14 cellular contexts compared by ENCODE assay signal in genomic region chr11:117829369-117829725, GRCh38. TPM values are rescaled to one million over a fixed set of nuclear protein-coding genes. Genes with fewer than 3 reads are reported as not detected.
A peak's percentile ranks its signal among the peaks of the same experiment; 100 is the strongest.
DNase-seq lines count a peak whose midpoint lies in the region; ATAC-seq, FAIRE-seq and TF ChIP-seq lines count a peak whose summit lies in the region.
"Had no signal": no experiment of that assay in that cellular context is flagged by ENCODE, and none has a peak within 500 bp of the region (broad histone marks: within the 10 kb centered on the region; RNA-seq: fewer than 3 reads in every experiment).

No MANE protein-coding gene starts in this region.

- BruUV-seq in HepG2 (replicated peaks; lab: Mats Ljungman, UMichigan), result no TSS peak

- peak; percentile 21 to 26 for DNase-seq in activated T-cell treated with anti-CD3 and anti-CD28 coated beads, Interleukin-2, amount 50 U/mL, for 48 hours
- DNase-seq in activated T-cell treated with anti-CD3 and anti-CD28 coated beads for 4 hours (no peak), HepG2 (ENCODE audit: low spot score) (no peak), transverse colon (peak; percentile 7), NCI-H748 (lab: John Stamatoyannopoulos, UW; ENCODE audit: unreplicated experiment) (no peak), globus pallidus (ENCODE audit: low spot score) (no peak)
- DNase-seq: KBM-7, NCI-H2081 had no signal

- H3K36me3 ChIP-seq in HepG2 (replicated peaks in 1 of 2; ENCODE audit: control insufficient read depth in 1 of 2, insufficient read depth in 2 of 2, low read length in 2 of 2), result no peaks in the 10 kb centered on the region
- no peaks in the 10 kb centered on the region for H3K36me3 ChIP-seq in transverse colon
- H3K36me3 ChIP-seq: uterus had no signal

- in situ Hi-C loops in HepG2 (cut with HindIII; ENCODE audit: extremely low pct_ligation_motif_present, low pct_unique_long_range_greater_than_20kb) (no loop called here), transverse colon (cut with MboI; ENCODE audit: low pct_ligation_motif_present in 1 of 4, low pct_unique_long_range_greater_than_20kb in 1 of 4, low sequenced_read_pairs in 3 of 4) (no loop called here)

- no peaks in the 10 kb centered on the region for H4K20me1 ChIP-seq in HepG2 (ENCODE audit: insufficient read depth, low read length)

- CTCF ChIA-PET in HepG2 (lab: Yijun Ruan, JAX; ENCODE audit: low intra/inter-chr PET ratio, low total read pairs), result no interaction called here

- TF ChIP-seq RAD21 in HepG2 (CRISPR knock-in tag; IDR thresholded peaks at IDR 0.05), result no peak

- H2AFZ ChIP-seq in HepG2 (ENCODE audit: low read length), result no peak overlapping the region

- POLR2A ChIA-PET in HepG2 (lab: Yijun Ruan, JAX), result no interaction called here

- H3K4me2 ChIP-seq in HepG2 (ENCODE audit: low read depth, low read length), result peak overlapping the region; percentile 40

- no peak overlapping the region for H3K9ac ChIP-seq in HepG2 (ENCODE audit: insufficient read depth, low read depth, low read length)

- H3K9me3 Mint-ChIP-seq in activated naive CD8-positive, alpha-beta T cell (ENCODE audit: low read depth), result no peaks in the 10 kb centered on the region
- H3K9me3 Mint-ChIP-seq: T-helper 2 cell treated with Interferon-gamma antibody and Interleukin-4, amounts not matched to agents 5 μg/mL and 100 μg/mL, for 36 hours had no signal

- TF ChIP-seq POLR2A in HepG2 (IDR thresholded peaks at IDR 0.05; ENCODE audit: insufficient read depth in 1 of 2, low read depth in 2 of 2, low read length in 2 of 2) (no peak), transverse colon (IDR thresholded peaks at IDR 0.05) (no peak)

- H3K27me3 ChIP-seq in HepG2 (ENCODE audit: control insufficient read depth in 1 of 2, insufficient read depth in 2 of 2, low read length in 2 of 2) (peaks cover 4 to 27% of the 10 kb centered on the region in 2 experiments; a peak in 4 of 5 replicates), transverse colon (no peaks in the 10 kb centered on the region)
- H3K27me3 ChIP-seq: uterus had no signal

- H3K9me3 ChIP-seq in HepG2 (ENCODE audit: low read length), result no peaks in the 10 kb centered on the region
- H3K9me3 ChIP-seq in transverse colon, result no peaks in the 10 kb centered on the region
- H3K9me3 ChIP-seq: uterus had no signal

- H3K36me3 Mint-ChIP-seq in activated naive CD8-positive, alpha-beta T cell, result no peaks in the 10 kb centered on the region

- H3K4me1 ChIP-seq in HepG2 (ENCODE audit: insufficient read depth, low read length) (peaks cover 84% of the 10 kb centered on the region), transverse colon (peaks cover 4 to 47% (median 8%) of the 10 kb centered on the region in 4 donors)
- H3K4me1 ChIP-seq: uterus had no signal

- no peak overlapping the region for H3K27ac Mint-ChIP-seq in activated naive CD8-positive, alpha-beta T cell

- ATAC-seq in HepG2 (no peak), HG02610 (IDR thresholded peaks at IDR 0.05; ENCODE audit: unreplicated experiment) (no peak)

- TF ChIP-seq CTCF in HepG2 (CRISPR knock-in tag; IDR thresholded peaks at IDR 0.05) (no peak), transverse colon (IDR thresholded peaks at IDR 0.05) (no peak)

- FAIRE-seq in HepG2 (lab: Jason Lieb, UNC), result no peak

- intact Hi-C loops in HepG2 (cut with micrococcal nuclease; ENCODE audit: unreplicated experiment) (no loop called here), transverse colon (cut with DNase I; ENCODE audit: low total_unique reads) (no loop called here)

- TF ChIP-seq EP300 in HepG2 (IDR thresholded peaks at IDR 0.05; ENCODE audit: low read depth in 2 of 2, low read length in 2 of 2), result no peak
- no peak for TF ChIP-seq EP300 in HepG2 (CRISPR knock-in tag; IDR thresholded peaks at IDR 0.05; ENCODE audit: borderline replicate concordance)
- TF ChIP-seq EP300 in transverse colon (IDR thresholded peaks at IDR 0.05; ENCODE audit: low read depth), result no peak

- H3K4me3 Mint-ChIP-seq in activated naive CD8-positive, alpha-beta T cell, result peak overlapping the region; percentile 17
- H3K4me3 Mint-ChIP-seq: T-helper 2 cell treated with Interferon-gamma antibody and Interleukin-4, amounts not matched to agents 5 μg/mL and 100 μg/mL, for 36 hours had no signal

- peaks cover 64% of the 10 kb centered on the region for H3K4me1 Mint-ChIP-seq in activated naive CD8-positive, alpha-beta T cell (ENCODE audit: low read depth)

- 36% methylated on average over 5 of the region's 7 CpGs for WGBS in HepG2 (ENCODE audit: low lambda C conversion rate)
- 73% methylated on average over 7 of the region's 7 CpGs; no CpG with 5 or more reads in 1 of the 2 donors for WGBS in transverse colon (ENCODE audit: low coverage in 1 of 2), 2 donors

- no peaks in the 10 kb centered on the region for H3K79me2 ChIP-seq in HepG2 (ENCODE audit: insufficient read depth, low read length)

- H3K27me3 Mint-ChIP-seq in activated naive CD8-positive, alpha-beta T cell, result no peaks in the 10 kb centered on the region

- H3K27ac ChIP-seq in HepG2 (ENCODE audit: extremely low read length, insufficient read depth, low read length), result no peak overlapping the region
- H3K27ac ChIP-seq in transverse colon, result peak overlapping the region; percentile 17 to 50 (median 36)
- H3K27ac ChIP-seq: epithelial cell of prostate had no signal

- no peak overlapping the region; a peak in 1 of 6 replicates for H3K4me3 ChIP-seq in HepG2 (replicated peaks in 1 of 3; ENCODE audit: insufficient read depth in 1 of 3, low read depth in 2 of 3, low read length in 3 of 3)
- no peak overlapping the region for H3K4me3 ChIP-seq in transverse colon
- H3K4me3 ChIP-seq: uterus had no signal

RNA-seq across cellular contexts. Expression of gene FXYD2, which starts 4.8 kb away (rescaled TPM):
- 106 and 107 TPM in 2 replicates for total RNA-seq in HepG2 (2016; rRNA removed; fragmentation: Illumina TruSeq; extraction: Trizol)
- 71.2 and 93.3 TPM in 2 replicates for total RNA-seq in HepG2 (2016; cell fraction: cytosol; rRNA removed; fragmentation: Illumina TruSeq; extraction: Trizol; ENCODE audit: low read depth)
- 102 and 114 TPM in 2 replicates for total RNA-seq in HepG2 (2016; cell fraction: insoluble cytoplasmic fraction; rRNA removed; fragmentation: Illumina TruSeq; extraction: Trizol)
- total RNA-seq in HepG2 (2016; cell fraction: membrane; rRNA removed; fragmentation: Illumina TruSeq; extraction: Trizol), result 99.5 and 112 TPM in 2 replicates
- 50.7 and 58.0 TPM in 2 replicates for total RNA-seq in HepG2 (2016; cell fraction: nucleus; rRNA removed; fragmentation: Illumina TruSeq; extraction: Trizol)
- 38.8 and 45.9 TPM in 2 replicates for polyA plus RNA-seq in HepG2 (2011; rRNA removed)
- 34.6 and 67.1 TPM in 2 replicates for polyA plus RNA-seq in HepG2 (2011; cell fraction: cytosol; rRNA removed)
- polyA plus RNA-seq in HepG2 (2011; cell fraction: nucleus; rRNA removed), result 36.7 and 39.0 TPM in 2 replicates
- 12.8 and 15.4 TPM in 2 replicates for polyA plus RNA-seq in HepG2 (2012)
- 80.3 and 98.8 TPM in 2 replicates for polyA plus RNA-seq in HepG2 (2016; cell fraction: cytosol; fragmentation: Illumina TruSeq; extraction: Trizol; ENCODE audit: low read depth)
- 93.9 and 102 TPM in 2 replicates for polyA plus RNA-seq in HepG2 (2016; cell fraction: insoluble cytoplasmic fraction; fragmentation: Illumina TruSeq; extraction: Trizol; ENCODE audit: low read depth)
- 83.4 and 95.9 TPM in 2 replicates for polyA plus RNA-seq in HepG2 (2016; cell fraction: membrane; fragmentation: Illumina TruSeq; extraction: Trizol; ENCODE audit: low read depth)
- polyA plus RNA-seq in HepG2 (2016; cell fraction: nucleus; fragmentation: Illumina TruSeq; extraction: Trizol; ENCODE audit: insufficient read depth, low read depth), result 79.8 and 83.8 TPM in 2 replicates
- polyA minus RNA-seq in HepG2 (2011; rRNA and poly(A)+ RNA removed; ENCODE audit: low replicate concordance), result 0.12 and 31.7 TPM in 2 replicates
- polyA minus RNA-seq in HepG2 (2011; cell fraction: cytosol; rRNA and poly(A)+ RNA removed), result 4.7 and 14.1 TPM in 2 replicates
- polyA minus RNA-seq in HepG2 (2011; cell fraction: nucleus; rRNA and poly(A)+ RNA removed), result 35.9 and 38.2 TPM in 2 replicates
- total RNA-seq in transverse colon, result 1 to 10 TPM in 2 of 4 donors, under 1 TPM in 1, not detected in 1; 0.64 to 1.2 (median 1.1) TPM
- total RNA-seq: myocyte had no signal

RNA-seq across cellular contexts. Expression of gene DSCAML1, which starts 32.3 kb away (rescaled TPM):
- total RNA-seq in HepG2 (2016; rRNA removed; fragmentation: Illumina TruSeq; extraction: Trizol) (0.14 and 0.29 TPM in 2 replicates), transverse colon (1 to 10 TPM; 2.9 to 5.8 (median 3.3) TPM)
- 0.61 and 0.88 TPM in 2 replicates for total RNA-seq in HepG2 (2016; cell fraction: cytosol; rRNA removed; fragmentation: Illumina TruSeq; extraction: Trizol; ENCODE audit: low read depth)
- total RNA-seq in HepG2 (2016; cell fraction: insoluble cytoplasmic fraction; rRNA removed; fragmentation: Illumina TruSeq; extraction: Trizol), result 0.24 and 0.35 TPM in 2 replicates
- total RNA-seq in HepG2 (2016; cell fraction: membrane; rRNA removed; fragmentation: Illumina TruSeq; extraction: Trizol), result 0.17 and 0.28 TPM in 2 replicates
- total RNA-seq in HepG2 (2016; cell fraction: nucleus; rRNA removed; fragmentation: Illumina TruSeq; extraction: Trizol), result 0.47 and 0.50 TPM in 2 replicates
- polyA plus RNA-seq in HepG2 (2011; rRNA removed), result 0.40 and 0.72 TPM in 2 replicates
- polyA plus RNA-seq in HepG2 (2011; cell fraction: cytosol; rRNA removed), result 0.15 and 0.35 TPM in 2 replicates
- 2.6 and 4.1 TPM in 2 replicates for polyA plus RNA-seq in HepG2 (2011; cell fraction: nucleus; rRNA removed)
- 0.48 and 0.69 TPM in 2 replicates for polyA plus RNA-seq in HepG2 (2012)
- 0.06 and 0.07 TPM in 2 replicates for polyA plus RNA-seq in HepG2 (2016; cell fraction: cytosol; fragmentation: Illumina TruSeq; extraction: Trizol; ENCODE audit: low read depth)
- polyA plus RNA-seq in HepG2 (2016; cell fraction: insoluble cytoplasmic fraction; fragmentation: Illumina TruSeq; extraction: Trizol; ENCODE audit: low read depth), result 0.14 and 0.19 TPM in 2 replicates
- polyA plus RNA-seq in HepG2 (2016; cell fraction: membrane; fragmentation: Illumina TruSeq; extraction: Trizol; ENCODE audit: low read depth), result 0.09 and 0.14 TPM in 2 replicates
- 0.24 and 0.74 TPM in 2 replicates for polyA plus RNA-seq in HepG2 (2016; cell fraction: nucleus; fragmentation: Illumina TruSeq; extraction: Trizol; ENCODE audit: insufficient read depth, low read depth)
- 1.8 TPM in 1 of 2 replicates, not detected in the other for polyA minus RNA-seq in HepG2 (2011; rRNA and poly(A)+ RNA removed; ENCODE audit: low replicate concordance)
- polyA minus RNA-seq in HepG2 (2011; cell fraction: cytosol; rRNA and poly(A)+ RNA removed), result 0.18 and 0.20 TPM in 2 replicates
- polyA minus RNA-seq in HepG2 (2011; cell fraction: nucleus; rRNA and poly(A)+ RNA removed), result 2.7 and 6.2 TPM in 2 replicates
- total RNA-seq: myocyte had no signal

RNA-seq across cellular contexts. Expression of gene FXYD6, which starts 47.1 kb away (rescaled TPM):
- not detected in 2 replicates for total RNA-seq in HepG2 (2016; rRNA removed; fragmentation: Illumina TruSeq; extraction: Trizol)
- not detected in 2 replicates for total RNA-seq in HepG2 (2016; cell fraction: cytosol; rRNA removed; fragmentation: Illumina TruSeq; extraction: Trizol; ENCODE audit: low read depth)
- total RNA-seq in HepG2 (2016; cell fraction: insoluble cytoplasmic fraction; rRNA removed; fragmentation: Illumina TruSeq; extraction: Trizol), result not detected in 2 replicates
- not detected in 2 replicates for total RNA-seq in HepG2 (2016; cell fraction: membrane; rRNA removed; fragmentation: Illumina TruSeq; extraction: Trizol)
- not detected in 2 replicates for total RNA-seq in HepG2 (2016; cell fraction: nucleus; rRNA removed; fragmentation: Illumina TruSeq; extraction: Trizol)
- not detected in 2 replicates for polyA plus RNA-seq in HepG2 (2011; rRNA removed)
- polyA plus RNA-seq in HepG2 (2011; cell fraction: cytosol; rRNA removed), result not detected in 2 replicates
- not detected in 2 replicates for polyA plus RNA-seq in HepG2 (2011; cell fraction: nucleus; rRNA removed)
- polyA plus RNA-seq in HepG2 (2012), result not detected in 2 replicates
- not detected in 2 replicates for polyA plus RNA-seq in HepG2 (2016; cell fraction: cytosol; fragmentation: Illumina TruSeq; extraction: Trizol; ENCODE audit: low read depth)
- polyA plus RNA-seq in HepG2 (2016; cell fraction: insoluble cytoplasmic fraction; fragmentation: Illumina TruSeq; extraction: Trizol; ENCODE audit: low read depth), result not detected in 2 replicates
- not detected in 2 replicates for polyA plus RNA-seq in HepG2 (2016; cell fraction: membrane; fragmentation: Illumina TruSeq; extraction: Trizol; ENCODE audit: low read depth)
- not detected in 2 replicates for polyA plus RNA-seq in HepG2 (2016; cell fraction: nucleus; fragmentation: Illumina TruSeq; extraction: Trizol; ENCODE audit: insufficient read depth, low read depth)
- polyA minus RNA-seq in HepG2 (2011; rRNA and poly(A)+ RNA removed; ENCODE audit: low replicate concordance), result not detected in 2 replicates
- polyA minus RNA-seq in HepG2 (2011; cell fraction: cytosol; rRNA and poly(A)+ RNA removed), result not detected in 2 replicates
- polyA minus RNA-seq in HepG2 (2011; cell fraction: nucleus; rRNA and poly(A)+ RNA removed), result not detected in 2 replicates
- 10 to 100 TPM; 29.2 to 62.5 (median 46.0) TPM for total RNA-seq in transverse colon

Comparison
In these comparisons a context has a peak if more than half of its experiments do, and no peak if none do; other contexts are left out.
1. DNase-seq: peak in activated T-cell treated with anti-CD3 and anti-CD28 coated beads, Interleukin-2, amount 50 U/mL, for 48 hours (2 of 2) and transverse colon (single experiment); none in activated T-cell treated with anti-CD3 and anti-CD28 coated beads for 4 hours (single experiment), HepG2 (single experiment), NCI-H748 (single experiment) and globus pallidus (single experiment).
2. RNA of gene FXYD2, which starts 4.8 kb away (total RNA-seq): 50.7 to 114 TPM in HepG2; 0.64 to 1.2 TPM in transverse colon; every median in the first group is over 10 times any median in the second.
3. RNA of gene FXYD6, which starts 47.1 kb away (total RNA-seq): 29.2 to 62.5 TPM in transverse colon; not detected in HepG2; every median in the first group is over 10 times any median in the second.